In genomic region chr2:9423100-9423921, GRCh38 we compare ENCODE assay signal across 8 cellular contexts. TPM values are rescaled to one million over a fixed set of nuclear protein-coding genes. Genes with fewer than 3 reads are reported as not detected.
DNase-seq lines count a peak whose midpoint lies in the region; ATAC-seq, FAIRE-seq and TF ChIP-seq lines count a peak whose summit lies in the region.

TSS of gene CPSF3 (plus strand) at chr2:9423654. CDS start at chr2:9423774, 120 bp downstream.
TSS of gene ITGB1BP1 (minus strand) at chr2:9423528. CDS start at chr2:9418697, 4,831 bp downstream.

- H3K27me3 Mint-ChIP-seq in activated T-cell treated with anti-CD3 and anti-CD28 coated beads, Interleukin-2, amount 50 U/mL, for 72 hours (ENCODE audit: low read depth): no peaks in the 10 kb centered on the region

- 0% methylated on average over 3 of the region's 91 CpGs for WGBS in esophagus muscularis mucosa

- TF ChIP-seq POLR2A in esophagus muscularis mucosa (IDR thresholded peaks at IDR 0.05; ENCODE audit: low read depth): peak; percentile 53

- DNase-seq in DMS79 (lab: John Stamatoyannopoulos, UW) (peak; percentile 97), RCC 7860 (ENCODE audit: low spot score) (peak; percentile 91), esophagus muscularis mucosa (ENCODE audit: extremely low spot score) (peak; percentile 99), myocyte (ENCODE audit: low read depth) (peak; percentile 99)
- peak; percentile 97 to 98 for DNase-seq in activated T-cell treated with anti-CD3 and anti-CD28 coated beads, Interleukin-2, amount 50 U/mL, for 72 hours
- DNase-seq in stimulated activated CD8-positive, alpha-beta memory T cell treated with anti-CD3 and anti-CD28 coated beads, Interleukin-7, amount 100 ng/mL, for 48 hours (ENCODE audit: extremely low read depth in 1 of 2, low read depth in 1 of 2): peak; percentile 95 to 97

- no peak for TF ChIP-seq EP300 in esophagus muscularis mucosa (IDR thresholded peaks at IDR 0.05)

- peak within 1 kb of the TSS; percentile 92 for H3K27ac Mint-ChIP-seq in activated T-cell treated with anti-CD3 and anti-CD28 coated beads, Interleukin-2, amount 50 U/mL, for 72 hours

- H3K27ac ChIP-seq in KOPT-K1 (ENCODE audit: low read depth, low read length, poor library complexity, severe bottlenecking) (peak within 1 kb of the TSS; percentile 79), esophagus muscularis mucosa (replicated peaks in 1 of 4) (peak within 1 kb of the TSS; percentile 93 to 95 (median 94))

- peak within 1 kb of the TSS; percentile 78 to 93 (median 92) for H3K4me3 ChIP-seq in esophagus muscularis mucosa

- H3K36me3 Mint-ChIP-seq in activated T-cell treated with anti-CD3 and anti-CD28 coated beads, Interleukin-2, amount 50 U/mL, for 72 hours (ENCODE audit: insufficient read depth in 2 of 2): peaks cover 0 to 12% of the 10 kb centered on the region in 2 donors

- peak; percentile 85 for ATAC-seq in GM21786 (IDR thresholded peaks at IDR 0.05; ENCODE audit: unreplicated experiment)
- peak; percentile 88 to 91 for ATAC-seq in activated T-cell treated with anti-CD3 and anti-CD28 coated beads, Interleukin-2, amount 50 U/mL, for 72 hours (replicated peaks in 1 of 2)

- H3K9me3 Mint-ChIP-seq in activated T-cell treated with anti-CD3 and anti-CD28 coated beads, Interleukin-2, amount 50 U/mL, for 72 hours: no peaks in the 10 kb centered on the region

- H3K9me3 ChIP-seq in KOPT-K1 (ENCODE audit: insufficient read depth, low read length, poor library complexity, severe bottlenecking) (no peaks in the 10 kb centered on the region), esophagus muscularis mucosa (no peaks in the 10 kb centered on the region)

- intact Hi-C loops in esophagus muscularis mucosa (cut with DNase I): loop anchor here (5.0 to 10.0 kb wide), 3 partner anchors 51 to 281 kb away; partner anchors contain the start of genes ASAP2 and IAH1

- peaks cover 26 to 52% (median 48%) of the 10 kb centered on the region in 4 donors for H3K4me1 ChIP-seq in esophagus muscularis mucosa

- peaks cover 46% of the 10 kb centered on the region for H3K4me1 Mint-ChIP-seq in activated T-cell treated with anti-CD3 and anti-CD28 coated beads, Interleukin-2, amount 50 U/mL, for 72 hours (ENCODE audit: low read depth)

- no peaks in the 10 kb centered on the region for H3K27me3 ChIP-seq in esophagus muscularis mucosa

- peak; percentile 73 for FAIRE-seq in RCC 7860 (lab: Jason Lieb, UNC)

- H3K4me3 Mint-ChIP-seq in activated T-cell treated with anti-CD3 and anti-CD28 coated beads, Interleukin-2, amount 50 U/mL, for 72 hours: no peak within 1 kb of the TSS

- peak in 2 of 3 experiments; percentile 15 to 49 for TF ChIP-seq CTCF in esophagus muscularis mucosa (IDR thresholded peaks at IDR 0.05)

- peaks cover 7% of the 10 kb centered on the region for H3K36me3 ChIP-seq in KOPT-K1 (ENCODE audit: insufficient read depth, low read length)
- peaks cover 0 to 3% (median 1%) of the 10 kb centered on the region in 4 donors for H3K36me3 ChIP-seq in esophagus muscularis mucosa

RNA-seq across cellular contexts. Expression of gene CPSF3, which starts in this region (rescaled TPM):
- total RNA-seq in activated T-cell treated with anti-CD3 and anti-CD28 coated beads, Interleukin-2, amount 50 U/mL, for 72 hours: 10 to 100 TPM; 62.3 to 75.0 TPM
- 10 to 100 TPM; 18.3 to 22.8 (median 20.7) TPM for total RNA-seq in esophagus muscularis mucosa
- total RNA-seq in myocyte: 44.0 and 45.3 TPM in 2 replicates
- polyA plus RNA-seq in myocyte (2012): 22.4 TPM

RNA-seq across cellular contexts. Expression of gene ITGB1BP1, which starts in this region (rescaled TPM):
- 100 to 1,000 TPM in 1 of 2 donors, 10 to 100 TPM in 1; 79.5 to 132 TPM for total RNA-seq in activated T-cell treated with anti-CD3 and anti-CD28 coated beads, Interleukin-2, amount 50 U/mL, for 72 hours
- total RNA-seq in esophagus muscularis mucosa (10 to 100 TPM; 59.6 to 91.4 (median 66.1) TPM), myocyte (45.9 and 47.4 TPM in 2 replicates)
- polyA plus RNA-seq in myocyte (2012): 186 TPM

Comparison
In these comparisons a context has a peak if more than half of its experiments do, and no peak if none do; other contexts are left out.
1. Peak in every context shown above with its lines: DNase-seq, ATAC-seq, H3K4me3 ChIP-seq and H3K27ac ChIP-seq.